ENCODE assay signal across 8 cellular contexts in the genomic region with DNA sequence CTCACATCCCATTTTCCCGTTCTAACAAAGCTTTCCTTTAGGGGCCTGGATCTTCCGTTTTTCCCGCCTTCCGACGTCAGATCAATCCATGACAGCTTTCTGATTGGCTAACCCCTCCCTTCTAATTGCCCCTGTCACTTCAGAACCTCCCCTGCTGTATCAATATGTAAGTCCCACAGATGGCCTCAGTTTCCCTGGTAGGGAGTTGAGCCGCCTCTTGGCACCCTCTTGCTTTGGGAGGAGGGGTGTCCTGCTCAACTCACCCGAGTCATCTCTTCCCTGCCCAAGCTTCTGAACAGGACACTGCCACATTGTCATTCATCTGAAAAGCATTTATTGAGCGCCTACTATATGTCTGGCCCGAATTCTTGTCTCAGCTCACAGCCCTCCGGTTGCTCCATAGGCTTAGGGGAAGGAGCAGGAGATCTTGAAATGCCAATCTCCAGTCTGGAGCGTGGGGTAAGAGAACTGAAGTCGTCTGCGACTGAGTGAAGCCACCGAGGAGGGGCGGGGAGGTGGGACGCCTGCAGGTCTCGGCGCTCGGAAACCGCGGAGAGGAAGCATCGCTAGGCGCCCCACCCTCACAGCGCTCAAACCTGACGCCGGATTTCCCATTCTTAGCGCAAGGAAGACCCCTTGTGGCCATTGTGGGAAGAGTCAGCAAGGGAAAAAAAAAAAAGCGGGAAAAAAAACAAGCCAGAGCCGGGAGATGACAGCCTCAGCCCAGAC. TPM values are rescaled to one million over a fixed set of nuclear protein-coding genes. Genes with fewer than 3 reads are reported as not detected.
A peak's percentile ranks its signal among the peaks of the same experiment; 100 is the strongest.
DNase-seq lines count a peak whose midpoint lies in the region; ATAC-seq and TF ChIP-seq lines count a peak whose summit lies in the region.

No MANE protein-coding gene starts in this region.

- peak; percentile 70 for TF ChIP-seq CTCF in CD8-positive, alpha-beta T cell (IDR thresholded peaks at IDR 0.05)
- TF ChIP-seq CTCF in HFF-Myc (IDR thresholded peaks at IDR 0.05; ENCODE audit: low read depth, low read length, missing control alignments) (peak; percentile 71), WERI-Rb-1 (IDR thresholded peaks at IDR 0.05; ENCODE audit: low read depth, low read length) (peak; percentile 71), breast epithelium (IDR thresholded peaks at IDR 0.05) (peak; percentile 66 to 82 (median 69))

- intact Hi-C loops in CD8-positive, alpha-beta T cell (cut with DNase I, micrococcal nuclease) = loop anchor here (1.0 to 5.0 kb wide), 8 partner anchors 15 to 424 kb away; a partner anchor contains a TSS
- intact Hi-C loops in breast epithelium (cut with DNase I; ENCODE audit: low total_unique reads) = loop anchor here (10.0 kb wide), 1 partner anchor 148 kb away; a partner anchor contains a TSS

- H3K4me1 Mint-ChIP-seq in CD8-positive, alpha-beta T cell (ENCODE audit: low read depth) = peaks cover 35% of the 10 kb centered on the region

- H3K4me1 ChIP-seq in CD8-positive, alpha-beta T cell (ENCODE audit: insufficient read depth, low read length) = peaks cover 30% of the 10 kb centered on the region
- peaks cover 0 to 11% of the 10 kb centered on the region in 2 donors for H3K4me1 ChIP-seq in breast epithelium

- H3K4me3 Mint-ChIP-seq in CD8-positive, alpha-beta T cell = peak overlapping the region; percentile 79

- CTCF ChIA-PET in CD8-positive, alpha-beta T cell (lab: Charles Lee) = interaction anchor here (0.7 to 4.8 kb wide), 18 partner anchors 9 to 515 kb away, joined by 3 to 59 read pairs (median 4); a partner anchor contains a TSS

- peaks cover 16% of the 10 kb centered on the region for H3K27me3 Mint-ChIP-seq in CD8-positive, alpha-beta T cell (ENCODE audit: low read depth)

- no peak for TF ChIP-seq POLR2A in breast epithelium (IDR thresholded peaks at IDR 0.05)

- H3K27ac Mint-ChIP-seq in CD8-positive, alpha-beta T cell = peak overlapping the region; percentile 75

- no peaks in the 10 kb centered on the region for H3K36me3 ChIP-seq in CD8-positive, alpha-beta T cell (ENCODE audit: insufficient read depth, low read length)
- no peaks in the 10 kb centered on the region for H3K36me3 ChIP-seq in WERI-Rb-1
- no peaks in the 10 kb centered on the region for H3K36me3 ChIP-seq in breast epithelium

- no peaks in the 10 kb centered on the region for H3K9me3 Mint-ChIP-seq in CD8-positive, alpha-beta T cell

- H3K36me3 Mint-ChIP-seq in CD8-positive, alpha-beta T cell = no peaks in the 10 kb centered on the region

- ATAC-seq in CD8-positive, alpha-beta T cell = peak; percentile 70

- no peaks in the 10 kb centered on the region for H3K9me3 ChIP-seq in CD8-positive, alpha-beta T cell (ENCODE audit: low read length)
- H3K9me3 ChIP-seq in WERI-Rb-1 (ENCODE audit: severe bottlenecking) (no peaks in the 10 kb centered on the region), breast epithelium (no peaks in the 10 kb centered on the region)

- DNase-seq in CD8-positive, alpha-beta T cell = peak; percentile 55 to 89 (median 81)
- DNase-seq in HFF-Myc (ENCODE audit: extremely low read depth, low read depth) = peak; percentile 63
- peak; percentile 89 for DNase-seq in NCI-H2227 (lab: John Stamatoyannopoulos, UW; ENCODE audit: unreplicated experiment)
- DNase-seq in WERI-Rb-1 = peak; percentile 87
- DNase-seq in breast epithelium (ENCODE audit: low spot score in 2 of 2) = peak; percentile 52 to 64
- peak; percentile 96 for DNase-seq in islet precursor cell
- DNase-seq in stimulated activated CD4-positive, alpha-beta T cell treated with anti-CD3 and anti-CD28 coated beads, Interleukin-12 subunit alpha, Interleukin-12 subunit beta, amount 100 ng/mL, for 4 hours = peak; percentile 61
- DNase-seq in epidermal melanocyte (ENCODE audit: insufficient read length, low spot score) = no peak

- H3K27me3 ChIP-seq in CD8-positive, alpha-beta T cell (ENCODE audit: insufficient read depth, low read length) = no peaks in the 10 kb centered on the region
- no peaks in the 10 kb centered on the region for H3K27me3 ChIP-seq in WERI-Rb-1 (ENCODE audit: insufficient read depth, low read depth, severe bottlenecking)
- H3K27me3 ChIP-seq in breast epithelium = peaks cover 0 to 9% of the 10 kb centered on the region in 2 donors

- H3K27ac ChIP-seq in CD8-positive, alpha-beta T cell (ENCODE audit: low read depth, low read length) = no peak overlapping the region
- peak overlapping the region; percentile 74 for H3K27ac ChIP-seq in WERI-Rb-1
- H3K27ac ChIP-seq in breast epithelium = no peak overlapping the region

- POLR2A ChIA-PET in CD8-positive, alpha-beta T cell (lab: Charles Lee) = interaction anchor here (0.6 kb wide), 1 partner anchor 25 kb away, joined by 3 read pairs; no protein-coding TSS in a partner anchor

- peak overlapping the region; percentile 56 for H3K4me3 ChIP-seq in CD8-positive, alpha-beta T cell (ENCODE audit: low read depth, low read length)
- peak overlapping the region; percentile 41 for H3K4me3 ChIP-seq in HFF-Myc (replicated peaks; ENCODE audit: low read depth, low read length)
- peak overlapping the region; percentile 17; the same call in 1 of the 2 replicates for H3K4me3 ChIP-seq in WERI-Rb-1 (ENCODE audit: low read depth, low read length)
- H3K4me3 ChIP-seq in breast epithelium = peak overlapping the region; percentile 9 to 56 (median 40)

RNA-seq across cellular contexts. Expression of a gene that starts 28.0 kb away (rescaled TPM):
- 1 to 10 TPM; 2.5 to 2.9 TPM for total RNA-seq in CD8-positive, alpha-beta T cell
- total RNA-seq in breast epithelium = 10 to 100 TPM; 29.6 to 55.4 (median 46.4) TPM

Comparison
In these comparisons a context has a peak if more than half of its experiments do, and no peak if none do; other contexts are left out.
1. RNA of a gene that starts 28.0 kb away (total RNA-seq): 29.6 to 55.4 TPM in breast epithelium; 2.5 to 2.9 TPM in CD8-positive, alpha-beta T cell; every median in the first group is over 4 times any median in the second.
2. Peak in every context shown above with its lines, with median percentiles within 50 percentile points of each other: H3K4me3 ChIP-seq and CTCF ChIP-seq.